34 cellular contexts compared by ENCODE assay signal in the genomic region with DNA sequence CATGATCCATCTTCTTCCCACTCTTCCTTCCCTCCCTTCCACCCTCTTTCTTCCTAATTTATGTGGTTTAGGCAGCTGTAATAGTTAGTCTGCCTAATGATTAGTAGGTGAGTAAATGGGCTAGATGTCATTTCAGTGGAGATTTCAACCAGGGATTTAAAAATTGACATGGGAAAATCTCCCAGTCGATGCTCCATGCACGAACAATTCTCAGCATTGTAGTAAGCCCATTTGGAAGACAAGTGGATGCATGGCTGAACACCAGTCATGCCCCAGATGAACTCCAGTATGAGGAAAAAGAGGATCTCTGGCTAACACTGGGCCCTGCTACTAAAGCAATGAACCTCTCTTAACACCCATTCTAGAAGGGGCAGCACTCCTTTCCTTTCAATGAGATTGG. TPM values are rescaled to one million over a fixed set of nuclear protein-coding genes. Genes with fewer than 3 reads are reported as not detected.
"Had no signal": no experiment of that assay in that cellular context is flagged by ENCODE, and none has a peak within 500 bp of the region (broad histone marks: within the 10 kb centered on the region; RNA-seq: fewer than 3 reads in every experiment).

No MANE protein-coding gene starts in this region.

- H3K9me3 ChIP-seq: gastrocnemius medialis, heart left ventricle, right atrium auricular region, tibial artery had no signal

- H3K27ac ChIP-seq: gastrocnemius medialis, heart left ventricle, right atrium auricular region, tibial artery had no signal

- H3K4me3 ChIP-seq: dorsolateral prefrontal cortex, gastrocnemius medialis, heart left ventricle, lung, right atrium auricular region, smooth muscle cell, tibial artery had no signal

- FAIRE-seq: colon had no signal

- H3K36me3 ChIP-seq: gastrocnemius medialis, heart left ventricle, right atrium auricular region, tibial artery had no signal

- H3K4me1 ChIP-seq: gastrocnemius medialis, right atrium auricular region, tibial artery had no signal

- H3K27me3 ChIP-seq: dorsolateral prefrontal cortex, gastrocnemius medialis, right atrium auricular region had no signal

- ATAC-seq: esophagus mucosa; gastrocnemius medialis; heart left ventricle; left lobe of liver; naive thymus-derived CD8-positive, alpha-beta T cell; sciatic nerve; stimulated activated naive CD8-positive, alpha-beta T cell treated with anti-CD3 and anti-CD28 coated beads, Interleukin-15, amount 100 ng/mL, for 72 hours had no signal

- DNase-seq: central memory CD4-positive, alpha-beta T cell; dorsolateral prefrontal cortex; effector CD4-positive, alpha-beta T cell; foreskin fibroblast; gastrocnemius medialis; heart left ventricle; hippocampal formation; immature natural killer cell; islet precursor cell; mesenchymal stem cell; naive thymus-derived CD8-positive, alpha-beta T cell; nephron progenitor cell; nucleus accumbens; stimulated activated CD4-positive, alpha-beta T cell treated with anti-CD3 and anti-CD28 coated beads, Interleukin-12 subunit alpha, Interleukin-12 subunit beta, amount 100 ng/mL, for 4 hours; stimulated activated CD4-positive, alpha-beta T cell treated with anti-CD3 and anti-CD28 coated beads, Interleukin-1b, Interleukin-23, amount 100 ng/mL, for 48 hours; stimulated activated CD4-positive, alpha-beta T cell treated with anti-CD3 and anti-CD28 coated beads, Interleukin-4, amount 100 ng/mL, for 1 hour; stimulated activated CD8-positive, alpha-beta memory T cell treated with anti-CD3 and anti-CD28 coated beads, Interleukin-4, amount 100 ng/mL, for 48 hours; stimulated activated naive CD4-positive, alpha-beta T cell; stimulated activated naive CD8-positive, alpha-beta T cell treated with anti-CD3 and anti-CD28 coated beads, Interleukin-15, amount 100 ng/mL, for 72 hours; tibial artery had no signal

RNA-seq across cellular contexts. Expression of a gene that starts 25.3 kb away (rescaled TPM):
- total RNA-seq: cerebellum, mesothelial cell of epicardium, osteocyte, progenitor cell of endocrine pancreas had no signal

RNA-seq across cellular contexts. Expression of a gene that starts 37.9 kb away (rescaled TPM):
- total RNA-seq: cerebellum; dorsolateral prefrontal cortex; esophagus mucosa; gastrocnemius medialis; liver; mesothelial cell of epicardium; naive thymus-derived CD8-positive, alpha-beta T cell; osteocyte; progenitor cell of endocrine pancreas; right atrium auricular region; sciatic nerve; smooth muscle cell; temporal lobe; urinary bladder had no signal
- polyA plus RNA-seq: immature natural killer cell; naive thymus-derived CD8-positive, alpha-beta T cell; smooth muscle cell; urinary bladder had no signal

RNA-seq across cellular contexts. Expression of a gene that starts 52.3 kb away (rescaled TPM):
- total RNA-seq: osteocyte had no signal
